Comparison of ENCODE assay signal across 16 cellular contexts in genomic region chr3:183930069-183930468, GRCh38. TPM values are rescaled to one million over a fixed set of nuclear protein-coding genes. Genes with fewer than 3 reads are reported as not detected.
DNase-seq lines count a peak whose midpoint lies in the region; ATAC-seq and TF ChIP-seq lines count a peak whose summit lies in the region.
"Had no signal": no experiment of that assay in that cellular context is flagged by ENCODE, and none has a peak within 500 bp of the region (broad histone marks: within the 10 kb centered on the region; RNA-seq: fewer than 3 reads in every experiment).

No MANE protein-coding gene starts in this region.

- no peak for ATAC-seq in HG02938 (IDR thresholded peaks at IDR 0.05; ENCODE audit: unreplicated experiment)
- no peak for ATAC-seq in sciatic nerve
- ATAC-seq: A549; CD8-positive, alpha-beta T cell had no signal

- DNase-seq in Caco-2 (peak; percentile 11 to 53), NCI-H526 (lab: John Stamatoyannopoulos, UW) (peak; percentile 73 to 86), fibroblast of villous mesenchyme (ENCODE audit: low read depth) (peak; percentile 2), progenitor cell of endocrine pancreas (ENCODE audit: low spot score, unreplicated experiment) (no peak), DMS 273 treated with DMSO at 0.1 percent for 48 hours (lab: John Stamatoyannopoulos, UW) (no peak), superior temporal gyrus (ENCODE audit: extremely low spot score) (no peak), sciatic nerve (ENCODE audit: low spot score) (no peak)
- DNase-seq: CD8-positive, alpha-beta T cell; NCI-H1436; NCI-H2029 treated with DMSO at 0.1 percent for 48 hours; NCI-H2171; NCI-H446; NCI-H774; SIG-M5 had no signal

- intact Hi-C loops in Caco-2 (cut with micrococcal nuclease; ENCODE audit: unreplicated experiment): no loop called here
- intact Hi-C loops in sciatic nerve (cut with DNase I): no loop called here

- H3K4me1 Mint-ChIP-seq in Caco-2 (ENCODE audit: low read depth, unreplicated experiment): peaks cover 8% of the 10 kb centered on the region
- H3K4me1 Mint-ChIP-seq in progenitor cell of endocrine pancreas (ENCODE audit: low read depth): no peaks in the 10 kb centered on the region

- H3K4me1 ChIP-seq in Caco-2: peaks cover 13% of the 10 kb centered on the region

- H3K9me3 ChIP-seq in Caco-2: no peaks in the 10 kb centered on the region
- H3K9me3 ChIP-seq: A549 had no signal

- H3K4me3 Mint-ChIP-seq in Caco-2 (ENCODE audit: unreplicated experiment): no peak overlapping the region
- H3K4me3 Mint-ChIP-seq in progenitor cell of endocrine pancreas (ENCODE audit: low read depth): no peak overlapping the region
- H3K4me3 Mint-ChIP-seq: CD8-positive, alpha-beta T cell had no signal

- H3K27me3 Mint-ChIP-seq in Caco-2 (ENCODE audit: insufficient read depth, unreplicated experiment) (no peaks in the 10 kb centered on the region), progenitor cell of endocrine pancreas (no peaks in the 10 kb centered on the region)

- H3K27me3 ChIP-seq in Caco-2 (replicated peaks; ENCODE audit: control insufficient read depth, insufficient read depth, low read length): no peaks in the 10 kb centered on the region

- no peak overlapping the region for H3K4me3 ChIP-seq in Caco-2 (ENCODE audit: low read depth, low read length)
- H3K4me3 ChIP-seq in fibroblast of villous mesenchyme (ENCODE audit: low read depth, low read length): no peak overlapping the region
- H3K4me3 ChIP-seq: A549 had no signal

- TF ChIP-seq CTCF in Caco-2 (IDR thresholded peaks at IDR 0.05; ENCODE audit: insufficient read depth in 1 of 2, low read depth in 1 of 2, low read length in 1 of 2, severe bottlenecking in 1 of 2, unreplicated experiment in 1 of 2) (no peak), fibroblast of villous mesenchyme (IDR thresholded peaks at IDR 0.05; ENCODE audit: insufficient read depth, low read depth, low read length) (no peak), progenitor cell of endocrine pancreas (IDR thresholded peaks at IDR 0.05; ENCODE audit: unreplicated experiment) (no peak)

- no peaks in the 10 kb centered on the region; the same call in 1 of the 2 replicates for H3K36me3 ChIP-seq in Caco-2 (ENCODE audit: control insufficient read depth, insufficient read depth, low read length)

- no peaks in the 10 kb centered on the region for H3K9me3 Mint-ChIP-seq in Caco-2 (ENCODE audit: unreplicated experiment)
- H3K9me3 Mint-ChIP-seq in progenitor cell of endocrine pancreas (ENCODE audit: low read depth): no peaks in the 10 kb centered on the region
- H3K9me3 Mint-ChIP-seq: CD8-positive, alpha-beta T cell had no signal

- H3K27ac Mint-ChIP-seq in Caco-2 (ENCODE audit: unreplicated experiment) (no peak overlapping the region), progenitor cell of endocrine pancreas (peak overlapping the region; percentile 29)
- H3K27ac Mint-ChIP-seq: CD8-positive, alpha-beta T cell had no signal

- no TSS peak for BruUV-seq in Caco-2 (replicated peaks; lab: Mats Ljungman, UMichigan)

- POLR2A ChIA-PET in Caco-2 (lab: Charles Lee): no interaction called here

- CTCF ChIA-PET in Caco-2 (lab: Charles Lee): no interaction called here

- H3K36me3 Mint-ChIP-seq in Caco-2 (ENCODE audit: insufficient read depth, unreplicated experiment): peaks cover 11% of the 10 kb centered on the region
- peaks cover 18% of the 10 kb centered on the region for H3K36me3 Mint-ChIP-seq in progenitor cell of endocrine pancreas (ENCODE audit: insufficient read depth)

RNA-seq across cellular contexts. Expression of gene PARL, which starts 45.4 kb away (rescaled TPM):
- 91.3 and 97.0 TPM in 2 replicates for total RNA-seq in Caco-2 (2022)
- 31.5 and 34.5 TPM in 2 replicates for total RNA-seq in fibroblast of villous mesenchyme
- 51.3 and 54.8 TPM in 2 replicates for total RNA-seq in progenitor cell of endocrine pancreas
- total RNA-seq in sciatic nerve: 57.2 TPM

Comparison
In these comparisons a context has a peak if more than half of its experiments do, and no peak if none do; other contexts are left out.
1. DNase-seq: peak in Caco-2 (2 of 2), NCI-H526 (2 of 2) and fibroblast of villous mesenchyme (single experiment); none in progenitor cell of endocrine pancreas (single experiment), DMS 273 treated with DMSO at 0.1 percent for 48 hours (single experiment), superior temporal gyrus (single experiment) and sciatic nerve (single experiment).